In genomic region chr4:338759-339097, GRCh38 we compare ENCODE assay signal across 8 cellular contexts. TPM values are rescaled to one million over a fixed set of nuclear protein-coding genes. Genes with fewer than 3 reads are reported as not detected.
A peak's percentile ranks its signal among the peaks of the same experiment; 100 is the strongest.
DNase-seq lines count a peak whose midpoint lies in the region; ATAC-seq, FAIRE-seq and TF ChIP-seq lines count a peak whose summit lies in the region.

No MANE protein-coding gene starts in this region.

- H3K4me1 ChIP-seq in A549 (no peaks in the 10 kb centered on the region), HUES48 (ENCODE audit: control insufficient read depth, insufficient read depth, low read length) (peaks cover 3% of the 10 kb centered on the region; the same call in 1 of the 2 replicates), muscle layer of colon (ENCODE audit: insufficient read depth, low read length) (peaks cover 19% of the 10 kb centered on the region)

- TF ChIP-seq POLR2A in A549 (IDR thresholded peaks at IDR 0.05; ENCODE audit: low read length), result no peak

- H3K9ac ChIP-seq in HUES48 (ENCODE audit: low read depth, low read length) (no peak overlapping the region), muscle layer of colon (ENCODE audit: low read length) (peak overlapping the region; percentile 82)

- no peak for ATAC-seq in A549

- TF ChIP-seq CTCF in A549 (IDR thresholded peaks at IDR 0.05) (no peak), chondrocyte (IDR thresholded peaks at IDR 0.05) (no peak)

- CTCF ChIA-PET in A549 (lab: Yijun Ruan, JAX), result no interaction called here

- H3K4me1 Mint-ChIP-seq in chondrocyte (ENCODE audit: low read depth), result peaks cover 28% of the 10 kb centered on the region

- peaks cover 13% of the 10 kb centered on the region for H3K36me3 Mint-ChIP-seq in chondrocyte (ENCODE audit: low read depth)

- H3K4me2 ChIP-seq in A549, result peak overlapping the region; percentile 88

- H3K27me3 ChIP-seq in HUES48 (ENCODE audit: control insufficient read depth, insufficient read depth, low read length) (peaks cover 16% of the 10 kb centered on the region), muscle layer of colon (ENCODE audit: control insufficient read depth in 1 of 2, insufficient read depth in 2 of 2, low read length in 2 of 2) (no peaks in the 10 kb centered on the region)

- TF ChIP-seq EP300 in A549 (IDR thresholded peaks at IDR 0.05), result no peak

- H3K27ac ChIP-seq in A549, result peak overlapping the region in 1 of 2 experiments; percentile 89; a peak in 1 of 6 replicates
- no peak overlapping the region for H3K27ac ChIP-seq in HUES48 (ENCODE audit: low read depth, low read length)
- H3K27ac ChIP-seq in muscle layer of colon (ENCODE audit: low read depth, low read length), result no peak overlapping the region

- peak overlapping the region; percentile 99 for H3K4me3 Mint-ChIP-seq in chondrocyte (ENCODE audit: unreplicated experiment)

- DNase-seq in A549 (ENCODE audit: low read depth in 1 of 2, low spot score in 1 of 2), result no peak
- no peak for DNase-seq in chondrocyte (ENCODE audit: low spot score)
- DNase-seq in hippocampal formation (lab: John Stamatoyannopoulos, UW), result no peak
- DNase-seq in HCEC 1CT, result no peak
- no peak for DNase-seq in dedifferentiated amniotic fluid mesenchymal stem cell (ENCODE audit: extremely low spot score)
- DNase-seq in NCI-H1930 (lab: John Stamatoyannopoulos, UW), result no peak

- TF ChIP-seq RAD21 in A549 (conservative IDR thresholded peaks at IDR 0.05 in 1 of 2, IDR thresholded peaks at IDR 0.05 in 1 of 2), result no peak

- H3K4me3 ChIP-seq in A549 (peak overlapping the region; percentile 92), HUES48 (ENCODE audit: low read depth, low read length) (peak overlapping the region; percentile 93), muscle layer of colon (ENCODE audit: low read depth in 1 of 2, low read length in 2 of 2) (peak overlapping the region; percentile 55 to 91)

- H3K27me3 Mint-ChIP-seq in chondrocyte (ENCODE audit: low read depth), result no peaks in the 10 kb centered on the region

- H3K36me3 ChIP-seq in HUES48 (ENCODE audit: control insufficient read depth, insufficient read depth, low read length) (peaks cover 18% of the 10 kb centered on the region), muscle layer of colon (ENCODE audit: insufficient read depth, low read length) (peaks cover 1% of the 10 kb centered on the region)

- H3K27ac Mint-ChIP-seq in chondrocyte (ENCODE audit: unreplicated experiment), result peak overlapping the region; percentile 99

- 84% methylated on average over 13 of the region's 13 CpGs for WGBS in A549 (ENCODE audit: missing lambda C conversion rate)

- peaks cover 51% of the 10 kb centered on the region for H3K9me3 ChIP-seq in A549
- H3K9me3 ChIP-seq in HUES48 (ENCODE audit: control insufficient read depth, insufficient read depth, low read length), result no peaks in the 10 kb centered on the region
- no peaks in the 10 kb centered on the region for H3K9me3 ChIP-seq in muscle layer of colon (ENCODE audit: low read length)

- POLR2A ChIA-PET in A549 (lab: Yijun Ruan, JAX), result interaction anchor here (0.9 to 1.3 kb wide), 2 partner anchors 134 to 214 kb away, joined by 3 to 4 read pairs; partner anchors contain the start of gene ZNF718

- peaks cover 15% of the 10 kb centered on the region for H3K9me3 Mint-ChIP-seq in chondrocyte (ENCODE audit: low read depth)

- no peak for FAIRE-seq in A549 (lab: Jason Lieb, UNC)

TF ChIP-seq in A549, 52 proteins besides CTCF, POLR2A, EP300 and RAD21:
- TF ChIP-seq HES2 (IDR thresholded peaks at IDR 0.05) (no peak), RARB (CRISPR knock-in tag; IDR thresholded peaks at IDR 0.05) (no peak), SREBF2 (IDR thresholded peaks at IDR 0.05) (no peak), NFE2L2 (conservative IDR thresholded peaks at IDR 0.05; ENCODE audit: low read length) (no peak), CHD2 (IDR thresholded peaks at IDR 0.05; ENCODE audit: low read length, partially characterized antibody) (no peak), MAFK (IDR thresholded peaks at IDR 0.05; ENCODE audit: partially characterized antibody) (no peak), HEYL (CRISPR knock-in tag; IDR thresholded peaks at IDR 0.05) (no peak), BHLHE40 (IDR thresholded peaks at IDR 0.05; ENCODE audit: low read depth, low read length) (no peak), EHMT2 (IDR thresholded peaks at IDR 0.05; ENCODE audit: low read depth) (no peak), FOSL2 (IDR thresholded peaks at IDR 0.05) (no peak), FOSL2 (CRISPR knock-in tag; IDR thresholded peaks at IDR 0.05) (no peak), GATA3 (IDR thresholded peaks at IDR 0.05; ENCODE audit: borderline replicate concordance) (no peak), TFCP2L1 (CRISPR knock-in tag; IDR thresholded peaks at IDR 0.05) (no peak), ELK1 (IDR thresholded peaks at IDR 0.05; ENCODE audit: low read depth, low read length) (no peak), ESRRA (IDR thresholded peaks at IDR 0.05; ENCODE audit: borderline replicate concordance, low read length) (no peak), HOXB13 (CRISPR knock-in tag; IDR thresholded peaks at IDR 0.05; ENCODE audit: low read depth) (no peak), RNF2 (IDR thresholded peaks at IDR 0.05; ENCODE audit: borderline replicate concordance, low read depth) (no peak), SMC3 (IDR thresholded peaks at IDR 0.05) (no peak), HOXB5 (CRISPR knock-in tag; IDR thresholded peaks at IDR 0.05) (no peak), ZC3H11A (IDR thresholded peaks at IDR 0.05) (no peak), ZNF302 (CRISPR knock-in tag; IDR thresholded peaks at IDR 0.05) (no peak)

RNA-seq across cellular contexts. Expression of gene ZNF141, which starts 1.1 kb away (rescaled TPM):
- polyA plus RNA-seq in A549 (2011; rRNA removed), result 4.9 TPM in 2 replicates
- polyA plus RNA-seq in A549 (2012; cell fraction: cytosol; rRNA removed), result 1.4 and 1.8 TPM in 2 replicates
- 1.2 and 1.7 TPM in 2 replicates for polyA plus RNA-seq in A549 (2012; cell fraction: nucleus; rRNA removed)
- 4.3 to 5.4 TPM (median 5.0 TPM) in 3 replicates for polyA plus RNA-seq in A549 (2017; fragmentation: RNase III; extraction: RNeasy Plus Mini Kit Qiagen cat#74134 plus additional on column Dnase treatment)
- 4.5 and 5.1 TPM in 2 replicates for polyA minus RNA-seq in A549 (2011; rRNA and poly(A)+ RNA removed)
- total RNA-seq in chondrocyte, result 7.9 to 13.7 TPM (median 7.9 TPM) in 3 replicates

RNA-seq across cellular contexts. Expression of gene ZNF732, which starts 33.5 kb away (rescaled TPM):
- polyA plus RNA-seq in A549 (2011; rRNA removed) (not detected in 2 replicates), A549 (2017; fragmentation: RNase III; extraction: RNeasy Plus Mini Kit Qiagen cat#74134 plus additional on column Dnase treatment) (not detected in 3 replicates)
- not detected in 2 replicates for polyA plus RNA-seq in A549 (2012; cell fraction: cytosol; rRNA removed)
- not detected in 2 replicates for polyA plus RNA-seq in A549 (2012; cell fraction: nucleus; rRNA removed)
- polyA minus RNA-seq in A549 (2011; rRNA and poly(A)+ RNA removed), result not detected in 2 replicates
- total RNA-seq in chondrocyte, result 0.37 to 1.1 TPM (median 0.46 TPM) in 3 replicates
